In the genomic region with DNA sequence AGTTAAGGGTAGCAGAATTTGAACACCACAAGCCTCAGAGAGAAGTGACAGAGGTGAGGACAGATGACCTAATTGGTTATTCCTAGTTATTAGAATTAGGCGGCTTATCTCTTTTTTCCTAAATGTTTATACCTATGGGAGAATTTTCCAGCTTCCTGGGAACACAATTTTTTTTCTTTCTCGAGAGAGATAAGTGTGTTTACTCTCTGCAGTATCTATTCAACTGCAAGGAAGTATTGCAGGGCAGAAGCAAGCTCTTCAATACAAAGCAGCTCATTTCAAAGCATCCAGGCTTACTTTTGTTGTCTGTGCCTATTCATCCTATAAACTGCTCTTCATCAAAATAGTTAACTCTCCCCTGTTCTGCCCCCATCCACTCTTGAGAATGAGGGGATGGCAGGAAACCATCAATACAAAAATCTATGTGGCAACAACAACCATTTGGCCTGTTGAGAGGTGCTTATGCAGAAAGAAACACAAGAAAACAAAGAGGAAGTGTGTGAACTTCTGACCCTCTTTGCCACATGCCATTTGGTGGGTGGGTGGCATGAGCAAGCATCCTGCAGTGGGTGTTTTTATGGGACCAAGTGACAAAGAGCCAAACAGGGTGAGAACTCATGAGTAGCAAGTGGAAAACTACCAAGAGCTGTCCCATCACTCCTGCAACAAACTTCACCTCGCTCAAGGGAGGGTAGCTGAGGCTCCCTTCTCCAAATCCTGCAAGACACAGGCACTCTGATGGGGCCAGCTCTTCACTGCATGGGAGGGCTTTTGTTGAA, we compare ENCODE assay signal across 8 cellular contexts. TPM values are rescaled to one million over a fixed set of nuclear protein-coding genes. Genes with fewer than 3 reads are reported as not detected.
DNase-seq lines count a peak whose midpoint lies in the region; ATAC-seq and TF ChIP-seq lines count a peak whose summit lies in the region.

No MANE protein-coding gene starts in this region.

- CTCF ChIA-PET in CD8-positive, alpha-beta T cell (lab: Charles Lee) = interaction anchor here (1.1 kb wide), 1 partner anchor 325 kb away, joined by 3 read pairs; no protein-coding TSS in a partner anchor

- ATAC-seq in CD8-positive, alpha-beta T cell = peak; percentile 38
- peak; percentile 18 to 26 for ATAC-seq in naive B cell (ENCODE audit: low read depth in 2 of 2)
- no peak for ATAC-seq in HG03108 (IDR thresholded peaks at IDR 0.05; ENCODE audit: unreplicated experiment)

- peaks cover 25% of the 10 kb centered on the region for H3K4me1 Mint-ChIP-seq in CD8-positive, alpha-beta T cell (ENCODE audit: low read depth)
- H3K4me1 Mint-ChIP-seq in naive B cell = peaks cover 19 to 43% (median 29%) of the 10 kb centered on the region in 3 donors

- TF ChIP-seq CTCF in CD8-positive, alpha-beta T cell (IDR thresholded peaks at IDR 0.05) = no peak
- TF ChIP-seq CTCF in Loucy (conservative IDR thresholded peaks at IDR 0.05; ENCODE audit: low read length) (no peak), left ventricle myocardium inferior (IDR thresholded peaks at IDR 0.05; ENCODE audit: borderline replicate concordance) (no peak)

- H3K4me3 Mint-ChIP-seq in CD8-positive, alpha-beta T cell = no peak overlapping the region
- no peak overlapping the region for H3K4me3 Mint-ChIP-seq in naive B cell

- H3K4me3 ChIP-seq in CD8-positive, alpha-beta T cell (ENCODE audit: low read depth, low read length) = no peak overlapping the region
- H3K4me3 ChIP-seq in Loucy (ENCODE audit: low read length, poor library complexity, severe bottlenecking) (peak overlapping the region; percentile 24), left ventricle myocardium inferior (no peak overlapping the region)

- H3K36me3 ChIP-seq in CD8-positive, alpha-beta T cell (ENCODE audit: insufficient read depth, low read length) = no peaks in the 10 kb centered on the region
- no peaks in the 10 kb centered on the region for H3K36me3 ChIP-seq in Loucy (ENCODE audit: insufficient read depth, low read length)
- H3K36me3 ChIP-seq in left ventricle myocardium inferior = no peaks in the 10 kb centered on the region

- H3K27me3 ChIP-seq in CD8-positive, alpha-beta T cell (ENCODE audit: insufficient read depth, low read length) = no peaks in the 10 kb centered on the region
- H3K27me3 ChIP-seq in Loucy (ENCODE audit: insufficient read depth, low read length, poor library complexity, severe bottlenecking) (no peaks in the 10 kb centered on the region), left ventricle myocardium inferior (ENCODE audit: low read depth) (no peaks in the 10 kb centered on the region)

- peak overlapping the region; percentile 56 for H3K4me2 ChIP-seq in Loucy (ENCODE audit: low read depth, low read length, poor library complexity, severe bottlenecking)

- DNase-seq in CD8-positive, alpha-beta T cell = peak in 4 of 7 experiments; percentile 9 to 57 (median 19)
- peak; percentile 25 to 33 for DNase-seq in activated CD4-positive, alpha-beta T cell treated with anti-CD3 and anti-CD28 coated beads, Interleukin-2, amount 50 U/mL, for 4 hours
- DNase-seq in naive B cell = peak; percentile 25
- no peak for DNase-seq in AG08395 (ENCODE audit: low spot score)
- DNase-seq in cortex of kidney (lab: John Stamatoyannopoulos, UW) = no peak
- DNase-seq in left ventricle myocardium inferior = no peak

- POLR2A ChIA-PET in CD8-positive, alpha-beta T cell (lab: Charles Lee) = interaction anchor here (1.0 to 1.4 kb wide), 4 partner anchors 17 to 73 kb away, joined by 3 to 4 read pairs (median 3); partner anchors contain the start of genes MRPS6 and SLC5A3

- peaks cover 2% of the 10 kb centered on the region for H3K9me3 Mint-ChIP-seq in CD8-positive, alpha-beta T cell
- peaks cover 0 to under 1% (median 0%) of the 10 kb centered on the region in 7 donors for H3K9me3 Mint-ChIP-seq in naive B cell

- H3K27me3 Mint-ChIP-seq in CD8-positive, alpha-beta T cell (ENCODE audit: low read depth) = no peaks in the 10 kb centered on the region
- H3K27me3 Mint-ChIP-seq in naive B cell = no peaks in the 10 kb centered on the region

- no peak overlapping the region for H3K27ac ChIP-seq in CD8-positive, alpha-beta T cell (ENCODE audit: low read depth, low read length)
- no peak overlapping the region for H3K27ac ChIP-seq in left ventricle myocardium inferior (replicated peaks)

- no peaks in the 10 kb centered on the region for H3K36me3 Mint-ChIP-seq in CD8-positive, alpha-beta T cell
- H3K36me3 Mint-ChIP-seq in naive B cell = no peaks in the 10 kb centered on the region

- peaks cover 36% of the 10 kb centered on the region for H3K4me1 ChIP-seq in CD8-positive, alpha-beta T cell (ENCODE audit: insufficient read depth, low read length)
- H3K4me1 ChIP-seq in Loucy (ENCODE audit: insufficient read depth, low read length, poor library complexity, severe bottlenecking) (peaks cover 31% of the 10 kb centered on the region), left ventricle myocardium inferior (no peaks in the 10 kb centered on the region)

- no peaks in the 10 kb centered on the region for H3K79me2 ChIP-seq in Loucy (ENCODE audit: insufficient read depth, low read length)

- peaks cover 6% of the 10 kb centered on the region for H3K9me3 ChIP-seq in CD8-positive, alpha-beta T cell (ENCODE audit: low read length)
- H3K9me3 ChIP-seq in Loucy (ENCODE audit: insufficient read depth, low read depth, low read length) (no peaks in the 10 kb centered on the region), left ventricle myocardium inferior (replicated peaks) (peaks cover 18% of the 10 kb centered on the region)

- H3K9me2 ChIP-seq in Loucy (replicated peaks; ENCODE audit: low read depth, low read length) = no peaks in the 10 kb centered on the region

- H3F3A ChIP-seq in Loucy (ENCODE audit: low read depth) = no peaks in the 10 kb centered on the region

- H3K9ac ChIP-seq in Loucy (ENCODE audit: low read depth, low read length, poor library complexity, severe bottlenecking) = peak overlapping the region; percentile 5

- H3K27ac Mint-ChIP-seq in CD8-positive, alpha-beta T cell = no peak overlapping the region
- H3K27ac Mint-ChIP-seq in naive B cell = peak overlapping the region in 3 of 6 donors; percentile 8 to 49 (median 31)

- H2AFZ ChIP-seq in Loucy (ENCODE audit: low read length) = peak overlapping the region; percentile 47; the same call in 1 of the 2 replicates

- intact Hi-C loops in CD8-positive, alpha-beta T cell (cut with DNase I, micrococcal nuclease) = loop anchor here (5.0 to 10.0 kb wide), 3 partner anchors 45 to 100 kb away; no protein-coding TSS in a partner anchor
- intact Hi-C loops in left ventricle myocardium inferior (cut with micrococcal nuclease) = no loop called here

- no peaks in the 10 kb centered on the region for H4K20me1 ChIP-seq in Loucy (ENCODE audit: insufficient read depth, low read length, poor library complexity, severe bottlenecking)

RNA-seq across cellular contexts. Expression of gene MRPS6, which starts 50.6 kb away (rescaled TPM):
- total RNA-seq in CD8-positive, alpha-beta T cell = 10 to 100 TPM; 14.3 to 15.4 TPM
- 100 to 1,000 TPM in 3 of 6 donors, 10 to 100 TPM in 3; 92.5 to 132 (median 103) TPM for polyA plus RNA-seq in naive B cell (ENCODE audit: low read depth in 6 of 6)
- total RNA-seq in left ventricle myocardium inferior = 61.9 TPM

RNA-seq across cellular contexts. Expression of gene SLC5A3, which starts 50.6 kb away (rescaled TPM):
- 1 to 10 TPM; 4.6 to 5.2 TPM for total RNA-seq in CD8-positive, alpha-beta T cell
- under 1 TPM; 0.06 to 0.92 (median 0.71) TPM for polyA plus RNA-seq in naive B cell (ENCODE audit: low read depth in 6 of 6)
- 4.7 TPM for total RNA-seq in left ventricle myocardium inferior

Comparison
In these comparisons a context has a peak if more than half of its experiments do, and no peak if none do; other contexts are left out.
1. DNase-seq: peak in CD8-positive, alpha-beta T cell (4 of 7), activated CD4-positive, alpha-beta T cell treated with anti-CD3 and anti-CD28 coated beads, Interleukin-2, amount 50 U/mL, for 4 hours (2 of 2) and naive B cell (single experiment); none in AG08395 (single experiment), cortex of kidney (single experiment) and left ventricle myocardium inferior (single experiment).